In the genomic region with DNA sequence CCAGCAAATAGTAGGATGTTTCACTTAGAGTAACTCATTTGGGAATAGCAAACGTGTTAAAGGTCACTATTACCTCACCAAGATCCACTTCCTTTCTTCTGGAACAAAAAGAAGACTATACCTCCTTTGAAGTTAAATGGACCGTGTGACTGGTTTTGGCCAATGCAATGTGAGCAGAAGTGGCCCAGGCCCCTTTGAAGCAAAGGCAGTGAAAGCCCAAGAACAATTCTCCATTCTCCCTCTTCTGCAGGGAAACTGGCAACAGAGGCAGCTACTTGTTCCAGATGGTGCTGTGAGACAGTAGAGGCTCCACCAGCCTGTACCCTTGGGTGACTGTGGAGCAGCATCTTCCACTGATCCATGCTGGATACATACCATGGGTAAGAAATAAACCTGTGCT, we compare ENCODE assay signal across 18 cellular contexts. TPM values are rescaled to one million over a fixed set of nuclear protein-coding genes. Genes with fewer than 3 reads are reported as not detected.
"Had no signal": no experiment of that assay in that cellular context is flagged by ENCODE, and none has a peak within 500 bp of the region (broad histone marks: within the 10 kb centered on the region; RNA-seq: fewer than 3 reads in every experiment).

No MANE protein-coding gene starts in this region.

- H3K9me3 ChIP-seq: sigmoid colon, thoracic aorta, upper lobe of left lung had no signal

- H3K36me3 Mint-ChIP-seq: naive thymus-derived CD4-positive, alpha-beta T cell had no signal

- DNase-seq: activated CD4-positive, alpha-beta T cell treated with anti-CD3 and anti-CD28 coated beads for 1 hour; activated CD4-positive, alpha-beta T cell treated with anti-CD3 and anti-CD28 coated beads, Interleukin-2, amount 50 U/mL, for 48 hours; activated gamma-delta T cell treated with Interleukin-2 at 50 U/mL for 16 hours; effector CD8-positive, alpha-beta T cell; left ventricle myocardium superior; mesendoderm; naive thymus-derived CD4-positive, alpha-beta T cell; sigmoid colon; stimulated activated CD4-positive, alpha-beta T cell treated with anti-CD3 and anti-CD28 coated beads, Interleukin-4, amount 100 ng/mL, for 4 hours; T-helper 2 cell had no signal

- ATAC-seq: activated naive CD4-positive, alpha-beta T cell treated with anti-CD3 and anti-CD28 coated beads, Interleukin-2, amount 50 U/mL, for 72 hours; esophagus mucosa; left ventricle myocardium superior; naive thymus-derived CD4-positive, alpha-beta T cell; stimulated activated memory B cell treated with anti-CD40 and anti-IgM and Interleukin-4, amounts not matched to agents 10 μg/mL and 1 μg/mL and 100 μg/mL, for 72 hours had no signal

- H3K36me3 ChIP-seq: thoracic aorta had no signal

- H3K4me1 Mint-ChIP-seq: naive thymus-derived CD4-positive, alpha-beta T cell; stimulated activated memory B cell treated with anti-CD40 and anti-IgM and Interleukin-4, amounts not matched to agents 10 μg/mL and 1 μg/mL and 100 μg/mL, for 72 hours had no signal

- H3K27ac Mint-ChIP-seq: activated naive CD4-positive, alpha-beta T cell treated with anti-CD3 and anti-CD28 coated beads, Interleukin-2, amount 50 U/mL, for 72 hours; dendritic cell treated with granulocyte-macrophage colony-stimulating factor and Interleukin-4, amounts not matched to agents 40 ng/mL and 50 ng/mL, for 4 days; naive thymus-derived CD4-positive, alpha-beta T cell; stimulated activated memory B cell treated with anti-CD40 and anti-IgM and Interleukin-4, amounts not matched to agents 10 μg/mL and 1 μg/mL and 100 μg/mL, for 72 hours had no signal

- H3K4me3 Mint-ChIP-seq: dendritic cell treated with granulocyte-macrophage colony-stimulating factor and Interleukin-4, amounts not matched to agents 40 ng/mL and 50 ng/mL, for 4 days; naive thymus-derived CD4-positive, alpha-beta T cell; stimulated activated memory B cell treated with anti-CD40 and anti-IgM and Interleukin-4, amounts not matched to agents 10 μg/mL and 1 μg/mL and 100 μg/mL, for 72 hours had no signal

- H2AFZ ChIP-seq: parathyroid adenoma had no signal

- H3K27me3 Mint-ChIP-seq: dendritic cell treated with granulocyte-macrophage colony-stimulating factor and Interleukin-4, amounts not matched to agents 40 ng/mL and 50 ng/mL, for 4 days; stimulated activated memory B cell treated with anti-CD40 and anti-IgM and Interleukin-4, amounts not matched to agents 10 μg/mL and 1 μg/mL and 100 μg/mL, for 72 hours had no signal

- H3K9me3 Mint-ChIP-seq: dendritic cell treated with granulocyte-macrophage colony-stimulating factor and Interleukin-4, amounts not matched to agents 40 ng/mL and 50 ng/mL, for 4 days; stimulated activated memory B cell treated with anti-CD40 and anti-IgM and Interleukin-4, amounts not matched to agents 10 μg/mL and 1 μg/mL and 100 μg/mL, for 72 hours had no signal

- H3K4me3 ChIP-seq: sigmoid colon, thoracic aorta, upper lobe of left lung had no signal

- H3K79me2 ChIP-seq: parathyroid adenoma had no signal

- H3K27me3 ChIP-seq: sigmoid colon, upper lobe of left lung had no signal

- H3K4me1 ChIP-seq: sigmoid colon had no signal

- H3K27ac ChIP-seq: parathyroid adenoma, sigmoid colon, thoracic aorta, VCaP had no signal

- H3K9ac ChIP-seq: parathyroid adenoma had no signal

RNA-seq across cellular contexts. Expression of gene MALL, which starts 11.3 kb away (rescaled TPM):
- total RNA-seq: activated naive CD4-positive, alpha-beta T cell treated with anti-CD3 and anti-CD28 coated beads, Interleukin-2, amount 50 U/mL, for 72 hours had no signal
- polyA plus RNA-seq: naive thymus-derived CD4-positive, alpha-beta T cell had no signal
